32 cellular contexts compared by ENCODE assay signal in the genomic region with DNA sequence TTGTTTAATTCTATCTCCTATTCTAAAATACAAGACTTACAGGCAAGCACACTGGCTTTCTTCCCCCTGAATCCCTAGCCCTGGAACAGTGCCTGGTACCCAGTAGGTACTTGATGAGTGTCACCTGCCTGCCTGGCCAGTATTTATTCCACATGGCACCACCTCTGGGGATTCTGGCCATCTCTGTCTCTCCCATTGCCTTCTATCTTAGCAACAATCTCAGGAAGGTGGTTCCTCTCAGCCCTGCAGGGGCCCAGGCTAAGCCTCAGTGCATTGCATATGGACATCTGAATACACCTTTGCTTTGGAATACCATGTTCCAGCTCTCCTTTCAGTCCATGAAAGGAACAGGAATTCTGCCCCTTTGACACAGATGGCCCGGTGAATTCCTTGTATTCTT.
"Had no signal": no experiment of that assay in that cellular context is flagged by ENCODE, and none has a peak within 500 bp of the region (broad histone marks: within the 10 kb centered on the region; RNA-seq: fewer than 3 reads in every experiment).

No MANE protein-coding gene starts in this region.

- ATAC-seq: Panc1, Right ventricle myocardium inferior, SK-N-SH treated with all-trans-retinoic acid at 6 μM for 48 hours had no signal

- H3K27ac ChIP-seq: PC-9, RWPE1, SJCRH30, SK-N-MC had no signal

- H3K9me3 ChIP-seq: MG63, SJCRH30 had no signal

- DNase-seq: Kasumi-1, KG1, MG63, NCI-H1048, NCI-H1092 treated with DMSO at 0.1 percent for 48 hours, NCI-H1105 treated with DMSO at 0.1 percent for 48 hours, NCI-H1417, NCI-H1436, NCI-H146, NCI-H1694, NCI-H187, NCI-H1930, NCI-H2029 treated with DMSO at 0.1 percent for 48 hours, NCI-H2081 treated with DMSO at 0.1 percent for 48 hours, NCI-H2107, NCI-H2171, NCI-H345, NCI-H446, NCI-H510A treated with DMSO at 0.1 percent for 48 hours, NCI-H524 treated with DMSO at 0.1 percent for 48 hours, NCI-H526 treated with DMSO at 0.1 percent for 48 hours, NCI-H774, PC-9, SHP77, SIG-M5, SJCRH30, SW 1271 had no signal

- H3K4me1 ChIP-seq: SJCRH30 had no signal

- H3K4me3 ChIP-seq: MG63, PC-9, SJCRH30, SK-N-MC had no signal

- H3K27me3 ChIP-seq: MG63 had no signal

- H3K36me3 ChIP-seq: MG63, SJCRH30 had no signal
